In the genomic region with DNA sequence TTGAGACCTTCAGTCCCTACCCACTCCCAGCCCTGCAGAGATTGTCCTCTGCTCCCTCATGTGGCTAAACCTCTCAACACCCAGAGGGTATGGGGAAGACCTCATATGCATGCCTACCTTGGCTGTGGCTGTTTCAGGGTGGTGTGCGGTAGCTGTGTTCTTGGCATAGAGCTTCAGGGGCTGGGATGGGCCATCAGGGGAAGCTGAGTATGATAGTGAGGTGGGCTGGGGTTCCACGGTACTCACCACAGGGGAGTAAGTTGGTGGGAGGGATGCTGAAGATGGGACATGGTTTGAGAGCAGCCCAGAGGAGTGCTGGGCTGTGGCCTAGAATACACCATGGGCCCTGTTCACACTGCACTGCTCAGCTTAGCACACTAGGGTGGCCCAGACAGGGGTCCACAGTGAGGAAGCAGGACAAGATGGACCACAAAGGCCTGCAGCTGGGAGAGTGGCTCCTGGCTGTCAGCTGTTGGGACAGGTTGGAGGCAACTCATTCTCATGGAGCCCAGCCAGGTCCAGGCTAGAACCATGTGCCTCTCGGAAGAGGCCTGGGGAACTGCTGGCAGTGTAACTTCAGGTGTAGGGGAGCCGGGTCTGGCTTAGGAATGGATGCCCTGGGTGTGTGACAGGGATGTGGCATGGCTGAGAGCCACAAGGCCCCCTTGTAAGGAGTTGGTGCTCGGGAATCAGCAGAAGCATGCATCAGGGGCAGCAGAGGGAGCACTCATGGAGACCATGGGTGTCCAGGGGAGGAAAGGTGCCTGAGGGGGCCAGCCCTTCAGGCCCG, we compare ENCODE assay signal across 12 cellular contexts. TPM values are rescaled to one million over a fixed set of nuclear protein-coding genes. Genes with fewer than 3 reads are reported as not detected.
DNase-seq lines count a peak whose midpoint lies in the region; ATAC-seq, FAIRE-seq and TF ChIP-seq lines count a peak whose summit lies in the region.
"Had no signal": no experiment of that assay in that cellular context is flagged by ENCODE, and none has a peak within 500 bp of the region (broad histone marks: within the 10 kb centered on the region; RNA-seq: fewer than 3 reads in every experiment).

No MANE protein-coding gene starts in this region.

- no peak overlapping the region for H3K4me2 ChIP-seq in astrocyte (ENCODE audit: low read length)

- intact Hi-C loops in CD14-positive monocyte (cut with micrococcal nuclease) (loop anchor here in 1 of 2 donors (5.0 kb wide), 1 partner anchor 33 kb away; no protein-coding TSS in a partner anchor), left ventricle myocardium superior (cut with micrococcal nuclease) (no loop called here)

- H3K27me3 Mint-ChIP-seq in CD14-positive monocyte (ENCODE audit: low read depth in 3 of 3) (peaks cover under 1 to 4% (median 2%) of the 10 kb centered on the region in 3 donors), astrocyte (ENCODE audit: low read depth, unreplicated experiment) (no peaks in the 10 kb centered on the region)

- no peak for FAIRE-seq in astrocyte (lab: Jason Lieb, UNC)
- FAIRE-seq: GM12878 had no signal

- H3K9me3 ChIP-seq in astrocyte (ENCODE audit: insufficient read depth, low read depth, low read length) = no peaks in the 10 kb centered on the region
- H3K9me3 ChIP-seq in skeletal muscle tissue (ENCODE audit: control insufficient read depth in 3 of 3, low read length in 3 of 3) = no peaks in the 10 kb centered on the region

- H3K9me3 Mint-ChIP-seq in CD14-positive monocyte = peaks cover 0 to 2% (median 0%) of the 10 kb centered on the region in 7 donors
- no peaks in the 10 kb centered on the region for H3K9me3 Mint-ChIP-seq in astrocyte (ENCODE audit: unreplicated experiment)
- H3K9me3 Mint-ChIP-seq: activated naive CD4-positive, alpha-beta T cell treated with anti-CD3 and anti-CD28 coated beads, Interleukin-2, amount 10 ng/mL, durations not matched to agents 7 days and 5 days had no signal

- H3K4me1 Mint-ChIP-seq in CD14-positive monocyte (peaks cover 63% of the 10 kb centered on the region), astrocyte (ENCODE audit: low read depth, unreplicated experiment) (peaks cover 33% of the 10 kb centered on the region)

- H3K9ac ChIP-seq in astrocyte (ENCODE audit: low read length) (no peak overlapping the region), skeletal muscle tissue (ENCODE audit: low read depth in 1 of 3, low read length in 3 of 3) (peak overlapping the region in 1 of 3 donors; percentile 68)

- H3K36me3 ChIP-seq in astrocyte (ENCODE audit: insufficient read depth, low read length) (peaks cover 21% of the 10 kb centered on the region), skeletal muscle tissue (ENCODE audit: control insufficient read depth in 3 of 3, insufficient read depth in 3 of 3, low read length in 3 of 3) (peaks cover 34 to 42% (median 39%) of the 10 kb centered on the region in 3 donors)

- no peak overlapping the region for H3K4me3 ChIP-seq in astrocyte (ENCODE audit: insufficient read depth, low read depth, low read length)
- H3K4me3 ChIP-seq in skeletal muscle tissue (ENCODE audit: low read length in 3 of 3) = peak overlapping the region in 1 of 3 donors; percentile 22
- H3K4me3 ChIP-seq: GM12878 had no signal

- H3K27me3 ChIP-seq in astrocyte (ENCODE audit: insufficient read depth, low read length) (no peaks in the 10 kb centered on the region), skeletal muscle tissue (ENCODE audit: control insufficient read depth in 3 of 3, insufficient read depth in 3 of 3, low read length in 3 of 3) (no peaks in the 10 kb centered on the region)

- H3K27ac ChIP-seq in astrocyte (ENCODE audit: low read depth, low read length) (no peak overlapping the region), skeletal muscle tissue (ENCODE audit: low read depth, low read length) (peak overlapping the region; percentile 58)
- H3K27ac ChIP-seq: epithelial cell of prostate had no signal

- peaks cover 33% of the 10 kb centered on the region for H3K4me1 ChIP-seq in astrocyte (ENCODE audit: insufficient read depth, low read length)
- H3K4me1 ChIP-seq in skeletal muscle tissue (ENCODE audit: control insufficient read depth in 3 of 3, insufficient read depth in 3 of 3, low read length in 3 of 3) = peaks cover 43 to 60% (median 57%) of the 10 kb centered on the region in 3 donors

- peaks cover 60 to 67% of the 10 kb centered on the region in 2 donors for H3K36me3 Mint-ChIP-seq in CD14-positive monocyte
- peaks cover 26% of the 10 kb centered on the region for H3K36me3 Mint-ChIP-seq in astrocyte (ENCODE audit: low read depth, unreplicated experiment)

- DNase-seq in CD14-positive monocyte (ENCODE audit: low spot score) (no peak), astrocyte (ENCODE audit: low read depth) (no peak), left ventricle myocardium superior (peak; percentile 68), NCI-H2081 treated with DMSO at 0.1 percent for 48 hours (lab: John Stamatoyannopoulos, UW) (no peak), SW480 (ENCODE audit: low spot score) (no peak), NCI-H128 (lab: John Stamatoyannopoulos, UW; ENCODE audit: unreplicated experiment) (no peak), amniotic stem cell (lab: John Stamatoyannopoulos, UW) (no peak)
- DNase-seq: activated CD4-positive, CD25-positive, alpha-beta regulatory T cell treated with anti-CD3 and anti-CD28 coated beads, Interleukin-2, amount 50 U/mL, for 72 hours; activated naive CD4-positive, alpha-beta T cell treated with anti-CD3 and anti-CD28 coated beads, Interleukin-2, amount 10 ng/mL, durations not matched to agents 7 days and 5 days had no signal

- peaks cover 41% of the 10 kb centered on the region for H3K79me2 ChIP-seq in astrocyte (ENCODE audit: insufficient read depth, low read length)

- TF ChIP-seq CTCF in CD14-positive monocyte (IDR thresholded peaks at IDR 0.05) = no peak
- no peak for TF ChIP-seq CTCF in astrocyte (IDR thresholded peaks at IDR 0.05; ENCODE audit: insufficient read depth, low read depth, low read length)

- H3K4me3 Mint-ChIP-seq in CD14-positive monocyte (no peak overlapping the region), astrocyte (ENCODE audit: unreplicated experiment) (no peak overlapping the region)
- H3K4me3 Mint-ChIP-seq: activated naive CD4-positive, alpha-beta T cell treated with anti-CD3 and anti-CD28 coated beads, Interleukin-2, amount 10 ng/mL, durations not matched to agents 7 days and 5 days had no signal

- H2AFZ ChIP-seq in astrocyte (ENCODE audit: low read depth, low read length) = no peak overlapping the region

- peak; percentile 4 for ATAC-seq in left ventricle myocardium superior
- ATAC-seq: GM12878 had no signal

- H4K20me1 ChIP-seq in astrocyte (ENCODE audit: insufficient read depth, low read length) = peaks cover 67% of the 10 kb centered on the region

- H3K27ac Mint-ChIP-seq in CD14-positive monocyte (peak overlapping the region; percentile 91 to 98 (median 97)), astrocyte (ENCODE audit: unreplicated experiment) (peak overlapping the region; percentile 66)
- H3K27ac Mint-ChIP-seq: activated naive CD4-positive, alpha-beta T cell treated with anti-CD3 and anti-CD28 coated beads, Interleukin-2, amount 10 ng/mL, durations not matched to agents 7 days and 5 days had no signal

RNA-seq across cellular contexts. Expression of a gene that starts 3.1 kb away (rescaled TPM):
- under 1 TPM; 0.12 to 0.73 TPM for polyA plus RNA-seq in CD14-positive monocyte
- total RNA-seq in astrocyte = 0.93 and 3.7 TPM in 2 replicates
- 34.8 TPM for total RNA-seq in left ventricle myocardium superior
- total RNA-seq in skeletal muscle tissue = 29.2 TPM

RNA-seq across cellular contexts. Expression of a gene that starts 5.6 kb away (rescaled TPM):
- 1 to 10 TPM; 9.3 to 10.0 TPM for polyA plus RNA-seq in CD14-positive monocyte
- total RNA-seq in astrocyte (25.1 and 34.3 TPM in 2 replicates), left ventricle myocardium superior (10.7 TPM), skeletal muscle tissue (7.8 TPM)

RNA-seq across cellular contexts. Expression of a gene that starts 21.4 kb away (rescaled TPM):
- polyA plus RNA-seq in CD14-positive monocyte = not detected
- total RNA-seq in astrocyte (10.2 and 10.9 TPM in 2 replicates), left ventricle myocardium superior (5.9 TPM), skeletal muscle tissue (3.1 TPM)

RNA-seq across cellular contexts. Expression of a gene that starts 27.2 kb away (rescaled TPM):
- not detected for polyA plus RNA-seq in CD14-positive monocyte
- 0.36 and 0.96 TPM in 2 replicates for total RNA-seq in astrocyte
- 3.5 TPM for total RNA-seq in left ventricle myocardium superior
- 2.1 TPM for total RNA-seq in skeletal muscle tissue
- total RNA-seq: GM12878 had no signal
- polyA plus RNA-seq: GM12878 had no signal
